Comparison of ENCODE assay signal across 8 cellular contexts in the genomic region with DNA sequence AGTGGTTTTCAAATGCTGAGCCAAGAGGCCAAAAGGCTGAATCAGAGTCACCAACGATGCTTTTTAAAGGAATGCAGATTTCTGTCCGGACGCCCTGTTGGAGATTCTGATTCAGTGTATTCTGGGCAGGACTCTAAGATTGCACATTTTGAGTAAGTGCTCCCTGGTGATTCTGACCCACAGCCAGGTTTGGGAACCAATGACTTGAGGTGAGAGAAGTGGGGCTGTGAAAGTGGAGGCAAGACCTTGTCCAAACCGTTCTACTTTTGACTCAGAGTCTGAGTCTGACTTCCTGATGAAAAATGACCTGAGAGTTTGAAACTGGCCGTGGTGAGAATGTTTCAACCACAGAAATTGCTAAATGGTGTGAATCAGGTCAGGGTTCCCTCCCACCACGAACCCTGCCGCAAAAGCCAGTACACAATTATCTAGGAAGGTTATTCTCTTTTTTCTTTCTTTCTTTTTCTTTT.
A peak's percentile ranks its signal among the peaks of the same experiment; 100 is the strongest.
DNase-seq lines count a peak whose midpoint lies in the region; ATAC-seq, FAIRE-seq and TF ChIP-seq lines count a peak whose summit lies in the region.

No MANE protein-coding gene starts in this region.

- H3K36me3 Mint-ChIP-seq in astrocyte (ENCODE audit: low read depth, unreplicated experiment) = peaks cover 4% of the 10 kb centered on the region

- TF ChIP-seq POLR2A in thyroid gland (IDR thresholded peaks at IDR 0.05) = no peak

- FAIRE-seq in GM19239 (lab: Jason Lieb, UNC) (peak; percentile 98), astrocyte (lab: Jason Lieb, UNC) (peak; percentile 50)

- peak; percentile 50 for DNase-seq in GM19239 (ENCODE audit: insufficient read length, low spot score)
- peak; percentile 99 for DNase-seq in astrocyte (ENCODE audit: low read depth)
- no peak for DNase-seq in thyroid gland
- no peak for DNase-seq in dermis blood vessel endothelial cell
- DNase-seq in NCI-H1436 (lab: John Stamatoyannopoulos, UW) = no peak
- no peak for DNase-seq in nucleus accumbens (lab: John Stamatoyannopoulos, UW)

- peak; percentile 97 for ATAC-seq in HG03108 (IDR thresholded peaks at IDR 0.05; ENCODE audit: unreplicated experiment)

- H3K4me1 ChIP-seq in ACC112 (ENCODE audit: control insufficient read depth, insufficient read depth, low read length, unreplicated experiment) (peaks cover 17% of the 10 kb centered on the region), astrocyte (ENCODE audit: insufficient read depth, low read length) (peaks cover 3% of the 10 kb centered on the region), thyroid gland (peaks cover 0 to 5% of the 10 kb centered on the region in 2 donors)

- H3K9ac ChIP-seq in astrocyte (ENCODE audit: low read length) = no peak overlapping the region

- H3K27ac Mint-ChIP-seq in astrocyte (ENCODE audit: unreplicated experiment) = peak overlapping the region; percentile 98

- no peaks in the 10 kb centered on the region for H3K9me3 Mint-ChIP-seq in astrocyte (ENCODE audit: unreplicated experiment)

- H3K27me3 Mint-ChIP-seq in astrocyte (ENCODE audit: low read depth, unreplicated experiment) = no peaks in the 10 kb centered on the region

- H2AFZ ChIP-seq in ACC112 (ENCODE audit: low read length, unreplicated experiment) = no peak overlapping the region
- H2AFZ ChIP-seq in astrocyte (ENCODE audit: low read depth, low read length) = no peak overlapping the region

- H3K9me3 ChIP-seq in astrocyte (ENCODE audit: insufficient read depth, low read depth, low read length) (no peaks in the 10 kb centered on the region), thyroid gland (no peaks in the 10 kb centered on the region)

- H3K4me1 Mint-ChIP-seq in astrocyte (ENCODE audit: low read depth, unreplicated experiment) = peaks cover 13% of the 10 kb centered on the region

- TF ChIP-seq CTCF in astrocyte (IDR thresholded peaks at IDR 0.05; ENCODE audit: insufficient read depth, low read depth, low read length) (no peak), thyroid gland (IDR thresholded peaks at IDR 0.05) (no peak)

- H3K79me2 ChIP-seq in ACC112 (ENCODE audit: control insufficient read depth, insufficient read depth, low read length, unreplicated experiment) (no peaks in the 10 kb centered on the region), astrocyte (ENCODE audit: insufficient read depth, low read length) (no peaks in the 10 kb centered on the region)

- H3K4me3 ChIP-seq in ACC112 (ENCODE audit: low read depth, low read length) = 0 out of 2 replicates have a peak overlapping the region, but pooled peaks have one; percentile 1
- no peak overlapping the region for H3K4me3 ChIP-seq in astrocyte (ENCODE audit: insufficient read depth, low read depth, low read length)
- H3K4me3 ChIP-seq in thyroid gland (replicated peaks in 1 of 3) = no peak overlapping the region

- WGBS in thyroid gland, 2 donors = 69 to 73% methylated on average over 7 of the region's 7 CpGs

- peak overlapping the region; percentile 50 for H3K4me3 Mint-ChIP-seq in astrocyte (ENCODE audit: unreplicated experiment)

- peak overlapping the region; percentile 24 for H3K4me2 ChIP-seq in astrocyte (ENCODE audit: low read length)

- H3K27ac ChIP-seq in ACC112 (ENCODE audit: low read depth, low read length) (peak overlapping the region; percentile 67), astrocyte (ENCODE audit: low read depth, low read length) (peak overlapping the region; percentile 49), thyroid gland (no peak overlapping the region)

- H3K27me3 ChIP-seq in ACC112 (ENCODE audit: insufficient read depth, low read length) = no peaks in the 10 kb centered on the region
- no peaks in the 10 kb centered on the region for H3K27me3 ChIP-seq in astrocyte (ENCODE audit: insufficient read depth, low read length)
- no peaks in the 10 kb centered on the region for H3K27me3 ChIP-seq in thyroid gland

- intact Hi-C loops in thyroid gland (cut with DNase I) = no loop called here

- H3K36me3 ChIP-seq in ACC112 (ENCODE audit: insufficient read depth, low read length) (no peaks in the 10 kb centered on the region), astrocyte (ENCODE audit: insufficient read depth, low read length) (no peaks in the 10 kb centered on the region), thyroid gland (no peaks in the 10 kb centered on the region)

- no peaks in the 10 kb centered on the region for H4K20me1 ChIP-seq in astrocyte (ENCODE audit: insufficient read depth, low read length)

Comparison
In these comparisons a context has a peak if more than half of its experiments do, and no peak if none do; other contexts are left out.
1. H3K27ac ChIP-seq: peak in ACC112 (single experiment) and astrocyte (single experiment); none in thyroid gland (0 of 3).
2. DNase-seq: peak in GM19239 (single experiment) and astrocyte (single experiment); none in thyroid gland (0 of 2), dermis blood vessel endothelial cell (single experiment), NCI-H1436 (single experiment) and nucleus accumbens (0 of 56).